Comparison of ENCODE assay signal across 8 cellular contexts in genomic region chr10:122879339-122880273, GRCh38. TPM values are rescaled to one million over a fixed set of nuclear protein-coding genes. Genes with fewer than 3 reads are reported as not detected.
DNase-seq lines count a peak whose midpoint lies in the region; ATAC-seq, FAIRE-seq and TF ChIP-seq lines count a peak whose summit lies in the region.

FAM24B (minus strand) TSS chr10:122879581; CDS start chr10:122850515, 29,066 bp downstream.

- in situ Hi-C loops in Panc1 (cut with HindIII; ENCODE audit: low pct_unique_long_range_greater_than_20kb, low sequenced_read_pairs), result no loop called here

- POLR2A ChIA-PET in Panc1 (lab: Charles Lee), result no interaction called here

- H3K27ac Mint-ChIP-seq in activated T-helper 1 cell treated with anti-CD3 and anti-CD28 coated beads, Interleukin-12 subunit alpha, Interleukin-12 subunit beta, Interleukin-2, Interleukin-4 antibody, amounts not matched to agents 30 ng/mL and 10 ng/mL and 1 ng/mL, durations not matched to agents 14 hours and 24 hours and 36 hours, result peak within 1 kb of the TSS; percentile 93
- peak within 1 kb of the TSS; percentile 90 to 95 for H3K27ac Mint-ChIP-seq in natural killer cell treated with Interleukin-12 subunit alpha and Interleukin-12 subunit beta and Interleukin-15 and Interleukin-18, amount 100 ng/mL, for 72 hours

- H3K4me1 Mint-ChIP-seq in activated T-helper 1 cell treated with anti-CD3 and anti-CD28 coated beads, Interleukin-12 subunit alpha, Interleukin-12 subunit beta, Interleukin-2, Interleukin-4 antibody, amounts not matched to agents 30 ng/mL and 10 ng/mL and 1 ng/mL, durations not matched to agents 14 hours and 24 hours and 36 hours (ENCODE audit: low read depth), result peaks cover 53% of the 10 kb centered on the region
- H3K4me1 Mint-ChIP-seq in natural killer cell treated with Interleukin-12 subunit alpha and Interleukin-12 subunit beta and Interleukin-15 and Interleukin-18, amount 100 ng/mL, for 72 hours (ENCODE audit: low read depth in 2 of 2), result peaks cover 32 to 52% of the 10 kb centered on the region in 2 donors

- H3K27me3 Mint-ChIP-seq in activated T-helper 1 cell treated with anti-CD3 and anti-CD28 coated beads, Interleukin-12 subunit alpha, Interleukin-12 subunit beta, Interleukin-2, Interleukin-4 antibody, amounts not matched to agents 30 ng/mL and 10 ng/mL and 1 ng/mL, durations not matched to agents 14 hours and 24 hours and 36 hours (ENCODE audit: insufficient read depth), result no peaks in the 10 kb centered on the region
- no peaks in the 10 kb centered on the region for H3K27me3 Mint-ChIP-seq in natural killer cell treated with Interleukin-12 subunit alpha and Interleukin-12 subunit beta and Interleukin-15 and Interleukin-18, amount 100 ng/mL, for 72 hours

- intact Hi-C loops in Panc1 (cut with micrococcal nuclease; ENCODE audit: unreplicated experiment), result no loop called here
- intact Hi-C loops in activated T-helper 1 cell treated with anti-CD3 and anti-CD28 coated beads, Interleukin-12 subunit alpha, Interleukin-12 subunit beta, Interleukin-2, Interleukin-4 antibody, amounts not matched to agents 30 ng/mL and 10 ng/mL and 1 ng/mL, durations not matched to agents 14 hours and 24 hours and 36 hours (cut with micrococcal nuclease), result loop anchor here (1.0 to 2.0 kb wide), 7 partner anchors 33 to 905 kb away; partner anchors contain the start of genes BUB3, C10orf88, IKZF5 and NSMCE4A

- FAIRE-seq in D721Med (lab: Jason Lieb, UNC), result no peak

- H3K4me3 ChIP-seq in Panc1 (ENCODE audit: low read depth in 2 of 2, low read length in 2 of 2) (peak within 1 kb of the TSS; percentile 97), stomach smooth muscle (ENCODE audit: low read length in 2 of 2) (peak within 1 kb of the TSS; percentile 75 to 81)

- peaks cover 5% of the 10 kb centered on the region for H3K9me3 Mint-ChIP-seq in activated T-helper 1 cell treated with anti-CD3 and anti-CD28 coated beads, Interleukin-12 subunit alpha, Interleukin-12 subunit beta, Interleukin-2, Interleukin-4 antibody, amounts not matched to agents 30 ng/mL and 10 ng/mL and 1 ng/mL, durations not matched to agents 14 hours and 24 hours and 36 hours
- no peaks in the 10 kb centered on the region for H3K9me3 Mint-ChIP-seq in natural killer cell treated with Interleukin-12 subunit alpha and Interleukin-12 subunit beta and Interleukin-15 and Interleukin-18, amount 100 ng/mL, for 72 hours

- peaks cover 4% of the 10 kb centered on the region; the same call in 1 of the 2 replicates for H3K36me3 ChIP-seq in Panc1 (ENCODE audit: control insufficient read depth, insufficient read depth, low read length)
- H3K36me3 ChIP-seq in stomach smooth muscle (ENCODE audit: control insufficient read depth in 2 of 2, insufficient read depth in 2 of 2, low read length in 2 of 2), result no peaks in the 10 kb centered on the region

- H3K27ac ChIP-seq in Panc1 (ENCODE audit: low read length) (peak within 1 kb of the TSS; percentile 99), stomach smooth muscle (ENCODE audit: low read length) (no peak within 1 kb of the TSS)

- peak; percentile 77 for ATAC-seq in GM21447 (IDR thresholded peaks at IDR 0.05; ENCODE audit: unreplicated experiment)
- ATAC-seq in Panc1, result peak; percentile 92
- ATAC-seq in natural killer cell treated with Interleukin-12 subunit alpha and Interleukin-12 subunit beta and Interleukin-15 and Interleukin-18, amount 100 ng/mL, for 72 hours, result peak; percentile 89 to 93

- DNase-seq in D721Med (ENCODE audit: insufficient read length, low spot score), result peak; percentile 25
- DNase-seq in HuH-7.5 (ENCODE audit: low spot score), result peak; percentile 73
- peak; percentile 96 for DNase-seq in Panc1 (ENCODE audit: low read depth, low spot score)
- DNase-seq in activated T-helper 1 cell treated with anti-CD3 and anti-CD28 coated beads, Interleukin-12 subunit alpha, Interleukin-12 subunit beta, Interleukin-2, Interleukin-4 antibody, amounts not matched to agents 30 ng/mL and 10 ng/mL and 1 ng/mL, durations not matched to agents 14 hours and 24 hours and 36 hours (ENCODE audit: low spot score), result peak; percentile 94
- peak; percentile 99 for DNase-seq in fibroblast of peridontal ligament (ENCODE audit: extremely low read depth)
- peak; percentile 95 for DNase-seq in natural killer cell treated with Interleukin-12 subunit alpha and Interleukin-12 subunit beta and Interleukin-15 and Interleukin-18, amount 100 ng/mL, for 72 hours (ENCODE audit: low spot score)

- peak within 1 kb of the TSS; percentile 55 to 58 for H3K9ac ChIP-seq in stomach smooth muscle (ENCODE audit: low read length in 2 of 2)

- BruUV-seq in Panc1 (replicated peaks; lab: Mats Ljungman, UMichigan), result no TSS peak

- H3K27me3 ChIP-seq in Panc1 (ENCODE audit: control insufficient read depth, insufficient read depth, low read length) (no peaks in the 10 kb centered on the region), stomach smooth muscle (ENCODE audit: control insufficient read depth in 1 of 2, insufficient read depth in 2 of 2, low read length in 2 of 2) (no peaks in the 10 kb centered on the region)

- H3K9me3 ChIP-seq in Panc1 (ENCODE audit: control insufficient read depth, insufficient read depth, low read depth, low read length), result peaks cover 8% of the 10 kb centered on the region; the same call in 1 of the 2 replicates
- H3K9me3 ChIP-seq in stomach smooth muscle (ENCODE audit: control insufficient read depth in 2 of 2, low read length in 2 of 2), result no peaks in the 10 kb centered on the region

- TF ChIP-seq CTCF in D721Med (IDR thresholded peaks at IDR 0.05; ENCODE audit: insufficient read depth, missing control alignments) (no peak), Panc1 (IDR thresholded peaks at IDR 0.05) (no peak)

- peak within 1 kb of the TSS; percentile 97 for H3K4me3 Mint-ChIP-seq in activated T-helper 1 cell treated with anti-CD3 and anti-CD28 coated beads, Interleukin-12 subunit alpha, Interleukin-12 subunit beta, Interleukin-2, Interleukin-4 antibody, amounts not matched to agents 30 ng/mL and 10 ng/mL and 1 ng/mL, durations not matched to agents 14 hours and 24 hours and 36 hours
- peak within 1 kb of the TSS; percentile 92 for H3K4me3 Mint-ChIP-seq in natural killer cell treated with Interleukin-12 subunit alpha and Interleukin-12 subunit beta and Interleukin-15 and Interleukin-18, amount 100 ng/mL, for 72 hours

- CTCF ChIA-PET in Panc1 (lab: Charles Lee), result no interaction called here

- H3K4me1 ChIP-seq in Panc1 (ENCODE audit: control insufficient read depth, insufficient read depth, low read length), result peaks cover 24% of the 10 kb centered on the region
- peaks cover 10% of the 10 kb centered on the region for H3K4me1 ChIP-seq in stomach smooth muscle (ENCODE audit: control insufficient read depth, insufficient read depth, low read length)

- H3K36me3 Mint-ChIP-seq in activated T-helper 1 cell treated with anti-CD3 and anti-CD28 coated beads, Interleukin-12 subunit alpha, Interleukin-12 subunit beta, Interleukin-2, Interleukin-4 antibody, amounts not matched to agents 30 ng/mL and 10 ng/mL and 1 ng/mL, durations not matched to agents 14 hours and 24 hours and 36 hours (ENCODE audit: low read depth), result peaks cover 17% of the 10 kb centered on the region
- peaks cover 7% of the 10 kb centered on the region for H3K36me3 Mint-ChIP-seq in natural killer cell treated with Interleukin-12 subunit alpha and Interleukin-12 subunit beta and Interleukin-15 and Interleukin-18, amount 100 ng/mL, for 72 hours

RNA-seq across cellular contexts. Expression of gene FAM24B, which starts in this region (rescaled TPM):
- total RNA-seq in Panc1 (2021; ENCODE audit: unreplicated experiment), result 21.3 TPM
- polyA plus RNA-seq in Panc1 (2012; ENCODE audit: insufficient read length), result 14.9 TPM
- total RNA-seq in activated T-helper 1 cell treated with anti-CD3 and anti-CD28 coated beads, Interleukin-12 subunit alpha, Interleukin-12 subunit beta, Interleukin-2, Interleukin-4 antibody, amounts not matched to agents 30 ng/mL and 10 ng/mL and 1 ng/mL, durations not matched to agents 14 hours and 24 hours and 36 hours, result 13.1 and 18.4 TPM in 2 replicates
- 10 to 100 TPM in 1 of 2 donors, 1 to 10 TPM in 1; 3.0 to 19.7 TPM for total RNA-seq in natural killer cell treated with Interleukin-12 subunit alpha and Interleukin-12 subunit beta and Interleukin-15 and Interleukin-18, amount 100 ng/mL, for 72 hours

Comparison
In these comparisons a context has a peak if more than half of its experiments do, and no peak if none do; other contexts are left out.
1. DNase-seq: peak in every context shown above with its lines; median percentile 99 in fibroblast of peridontal ligament; 96 in Panc1; 95 in natural killer cell treated with Interleukin-12 subunit alpha and Interleukin-12 subunit beta and Interleukin-15 and Interleukin-18, amount 100 ng/mL, for 72 hours; 94 in activated T-helper 1 cell treated with anti-CD3 and anti-CD28 coated beads, Interleukin-12 subunit alpha, Interleukin-12 subunit beta, Interleukin-2, Interleukin-4 antibody, amounts not matched to agents 30 ng/mL and 10 ng/mL and 1 ng/mL, durations not matched to agents 14 hours and 24 hours and 36 hours; 73 in HuH-7.5; 25 in D721Med.